Comparison of ENCODE assay signal across 28 cellular contexts in the genomic region with DNA sequence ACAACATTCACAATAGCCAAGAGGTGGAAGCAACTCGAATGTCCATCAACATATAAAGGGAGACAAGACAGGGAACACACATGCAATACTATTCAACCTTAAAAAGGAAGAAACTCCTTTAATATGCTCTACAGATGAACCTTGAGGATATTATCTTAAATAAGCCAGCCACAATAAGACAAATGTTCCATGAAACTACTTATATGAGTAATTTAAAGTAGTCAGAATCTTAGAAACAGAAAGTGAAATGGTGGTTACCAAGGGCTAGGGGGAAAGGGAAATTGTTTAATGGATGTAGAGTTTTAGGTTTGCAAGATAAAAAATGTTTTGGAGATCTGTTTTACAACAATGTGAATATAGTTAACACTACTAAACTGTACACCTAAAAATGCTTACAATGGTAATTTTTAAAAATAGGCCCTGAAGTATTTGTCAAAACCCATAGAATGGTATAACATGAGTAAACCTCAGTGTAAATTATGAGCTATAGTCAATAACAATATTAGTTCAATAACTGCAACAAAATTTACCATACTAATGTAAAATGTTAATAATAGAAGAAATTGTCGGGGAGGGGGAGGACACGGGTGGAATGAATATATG.
DNase-seq lines count a peak whose midpoint lies in the region; ATAC-seq, FAIRE-seq and TF ChIP-seq lines count a peak whose summit lies in the region.
"Had no signal": no experiment of that assay in that cellular context is flagged by ENCODE, and none has a peak within 500 bp of the region (broad histone marks: within the 10 kb centered on the region; RNA-seq: fewer than 3 reads in every experiment).

No MANE protein-coding gene starts in this region.

- H3K36me3 ChIP-seq in GM12878 (ENCODE audit: control insufficient read depth in 2 of 2, insufficient read depth in 2 of 2, low read length in 1 of 2) (no peaks in the 10 kb centered on the region), mucosa of descending colon (ENCODE audit: low read depth) (no peaks in the 10 kb centered on the region)
- H3K36me3 ChIP-seq: BE2C, Peyer's patch had no signal

- no peak for FAIRE-seq in GM12878 (lab: Jason Lieb, UNC)
- FAIRE-seq: H1 had no signal

- BruUV-seq in GM12878 (replicated peaks; lab: Mats Ljungman, UMichigan) = no TSS peak

- peak; percentile 36 for ATAC-seq in activated CD4-positive, alpha-beta T cell treated with anti-CD3 and anti-CD28 coated beads for 36 hours
- ATAC-seq in GM18858 (IDR thresholded peaks at IDR 0.05; ENCODE audit: unreplicated experiment) (peak; percentile 71), HG03354 (IDR thresholded peaks at IDR 0.05; ENCODE audit: poor library complexity, severe bottlenecking, unreplicated experiment) (peak; percentile 66), GM12878 (peak; percentile 32; the same call in 2 of the 3 replicates), mucosa of descending colon (no peak)
- ATAC-seq: HCT116 had no signal

- H3K9ac ChIP-seq in GM12878 (ENCODE audit: control insufficient read depth, insufficient read depth, low read length) = no peak overlapping the region

- TF ChIP-seq EP300 in GM12878 (IDR thresholded peaks at IDR 0.05; ENCODE audit: borderline replicate concordance in 1 of 2, control insufficient read depth in 1 of 2, low read depth in 2 of 2, low read length in 2 of 2) = no peak

- in situ Hi-C loops in GM12878 (cut with MboI) = no loop called here

- TF ChIP-seq RAD21 in GM12878 (IDR thresholded peaks at IDR 0.05; ENCODE audit: insufficient read depth, low read depth, low read length) = no peak

- H4K20me1 ChIP-seq in GM12878 (ENCODE audit: control insufficient read depth, insufficient read depth) = no peaks in the 10 kb centered on the region

- peaks cover 23% of the 10 kb centered on the region for H3K9me3 Mint-ChIP-seq in activated CD4-positive, alpha-beta T cell treated with anti-CD3 and anti-CD28 coated beads for 36 hours (ENCODE audit: low read depth)

- POLR2A ChIA-PET in activated CD4-positive, alpha-beta T cell treated with anti-CD3 and anti-CD28 coated beads for 36 hours (lab: Charles Lee) = no interaction called here
- POLR2A ChIA-PET in GM12878 (lab: Charles Lee) = no interaction called here

- CTCF ChIA-PET in activated CD4-positive, alpha-beta T cell treated with anti-CD3 and anti-CD28 coated beads for 36 hours (lab: Charles Lee) = interaction anchor here (0.6 kb wide), 1 partner anchor 36 kb away, joined by 3 read pairs; no protein-coding TSS in a partner anchor
- CTCF ChIA-PET in GM12878 (lab: Yijun Ruan, JAX) = no interaction called here

- WGBS in GM12878 (ENCODE audit: insufficient coverage, insufficient replicate concordance, low lambda C conversion rate, missing lambda C conversion rate) = 41% methylated on average over 3 of the region's 3 CpGs

- RAD21 ChIA-PET in GM12878 (lab: Charles Lee; ENCODE audit: unreplicated experiment) = no interaction called here

- intact Hi-C loops in activated CD4-positive, alpha-beta T cell treated with anti-CD3 and anti-CD28 coated beads for 36 hours (cut with DNase I, micrococcal nuclease) = no loop called here
- intact Hi-C loops in GM12878 (cut with micrococcal nuclease; ENCODE audit: unreplicated experiment) = no loop called here
- intact Hi-C loops in mucosa of descending colon (cut with DNase I, micrococcal nuclease) = no loop called here

- H3K4me3 ChIP-seq in GM12878 (no peak overlapping the region), mucosa of descending colon (no peak overlapping the region)
- H3K4me3 ChIP-seq: Peyer's patch had no signal

- no peaks in the 10 kb centered on the region; the same call in 1 of the 3 replicates for H3K9me3 ChIP-seq in GM12878 (replicated peaks; ENCODE audit: control insufficient read depth, insufficient read depth, low read length)
- peaks cover 24% of the 10 kb centered on the region for H3K9me3 ChIP-seq in mucosa of descending colon
- H3K9me3 ChIP-seq: BE2C had no signal

- TF ChIP-seq POLR2A in GM12878 (IDR thresholded peaks at IDR 0.05; ENCODE audit: low read depth, low read length) = no peak

- TF ChIP-seq CTCF in GM12878 (IDR thresholded peaks at IDR 0.05 in 2 of 3, conservative IDR thresholded peaks at IDR 0.05 in 1 of 3; ENCODE audit: control insufficient read depth in 2 of 3, extremely low read depth in 1 of 3, insufficient read depth in 1 of 3, low read depth in 3 of 3, low read length in 3 of 3) = no peak
- no peak for TF ChIP-seq CTCF in mucosa of descending colon (IDR thresholded peaks at IDR 0.05)

- peaks cover 5% of the 10 kb centered on the region for H3K36me3 Mint-ChIP-seq in activated CD4-positive, alpha-beta T cell treated with anti-CD3 and anti-CD28 coated beads for 36 hours (ENCODE audit: low read depth)
- H3K36me3 Mint-ChIP-seq: CD14-positive monocyte had no signal

- H3K4me3 Mint-ChIP-seq in activated CD4-positive, alpha-beta T cell treated with anti-CD3 and anti-CD28 coated beads for 36 hours = no peak overlapping the region
- H3K4me3 Mint-ChIP-seq: CD14-positive monocyte; CD8-positive, alpha-beta memory T cell had no signal

- H3K4me1 ChIP-seq in GM12878 (ENCODE audit: control insufficient read depth, insufficient read depth, low read length) = no peaks in the 10 kb centered on the region
- no peaks in the 10 kb centered on the region for H3K4me1 ChIP-seq in mucosa of descending colon (ENCODE audit: low read depth)
- H3K4me1 ChIP-seq: BE2C, Peyer's patch had no signal

- H3K27me3 ChIP-seq in GM12878 (replicated peaks in 1 of 2; ENCODE audit: control insufficient read depth in 2 of 2, insufficient read depth in 2 of 2, low read length in 1 of 2) = no peaks in the 10 kb centered on the region
- H3K27me3 ChIP-seq: BE2C, Peyer's patch had no signal

- H3K79me2 ChIP-seq in GM12878 (ENCODE audit: control insufficient read depth, insufficient read depth, low read length) = no peaks in the 10 kb centered on the region

- H3K27ac Mint-ChIP-seq in activated CD4-positive, alpha-beta T cell treated with anti-CD3 and anti-CD28 coated beads for 36 hours = no peak overlapping the region
- H3K27ac Mint-ChIP-seq: CD14-positive monocyte; CD8-positive, alpha-beta memory T cell had no signal

- no peak overlapping the region for H3K4me2 ChIP-seq in GM12878 (ENCODE audit: control insufficient read depth, insufficient read depth)

- H3K27me3 Mint-ChIP-seq in activated CD4-positive, alpha-beta T cell treated with anti-CD3 and anti-CD28 coated beads for 36 hours = no peaks in the 10 kb centered on the region

- H3K27ac ChIP-seq in GM12878 (ENCODE audit: control insufficient read depth, insufficient read depth) = no peak overlapping the region
- H3K27ac ChIP-seq: 22Rv1, HL-60, Peyer's patch had no signal

- H2AFZ ChIP-seq in GM12878 (ENCODE audit: control insufficient read depth, low read depth, low read length) = no peak overlapping the region

- no peak for DNase-seq in activated CD4-positive, alpha-beta T cell treated with anti-CD3 and anti-CD28 coated beads for 36 hours
- DNase-seq in activated CD4-positive, alpha-beta T cell treated with anti-CD3 and anti-CD28 coated beads, Interleukin-2, amount 50 U/mL, for 4 hours = no peak
- DNase-seq in GM12878 (ENCODE audit: low read depth, low spot score) (no peak), mucosa of descending colon (no peak), NCI-H2081 treated with DMSO at 0.1 percent for 48 hours (lab: John Stamatoyannopoulos, UW) (no peak), islet precursor cell (no peak)
- DNase-seq: ACHN; BE2C; Calu3; CD8-positive, alpha-beta memory T cell; DMS153; DND-41; Kasumi-1; NCI-H1092 treated with DMSO at 0.1 percent for 48 hours; NCI-H1436; NCI-H187; NCI-H2171 treated with DMSO at 0.1 percent for 48 hours; NCI-H345; NCI-H510A treated with DMSO at 0.1 percent for 48 hours; Peyer's patch; SHP77 treated with DMSO at 0.1 percent for 48 hours had no signal

- no peaks in the 10 kb centered on the region for H3K4me1 Mint-ChIP-seq in activated CD4-positive, alpha-beta T cell treated with anti-CD3 and anti-CD28 coated beads for 36 hours
- H3K4me1 Mint-ChIP-seq: CD14-positive monocyte; CD8-positive, alpha-beta memory T cell had no signal

- SMC1A ChIA-PET in GM12878 (lab: Charles Lee; ENCODE audit: uncharacterized antibody, unreplicated experiment) = interaction anchor here (0.8 to 1.5 kb wide), 3 partner anchors 10 to 170 kb away, joined by 3 to 9 read pairs (median 4); no protein-coding TSS in a partner anchor

TF ChIP-seq in GM12878, 131 proteins besides CTCF, POLR2A, EP300 and RAD21:
- TF ChIP-seq JUNB (IDR thresholded peaks at IDR 0.05) (0 out of 2 replicates have a peak, but pooled peaks have one; percentile 15), POLR2AphosphoS2 (IDR thresholded peaks at IDR 0.05; ENCODE audit: low read depth, low read length) (no peak)
